ENCODE assay signal across 8 cellular contexts in the genomic region with DNA sequence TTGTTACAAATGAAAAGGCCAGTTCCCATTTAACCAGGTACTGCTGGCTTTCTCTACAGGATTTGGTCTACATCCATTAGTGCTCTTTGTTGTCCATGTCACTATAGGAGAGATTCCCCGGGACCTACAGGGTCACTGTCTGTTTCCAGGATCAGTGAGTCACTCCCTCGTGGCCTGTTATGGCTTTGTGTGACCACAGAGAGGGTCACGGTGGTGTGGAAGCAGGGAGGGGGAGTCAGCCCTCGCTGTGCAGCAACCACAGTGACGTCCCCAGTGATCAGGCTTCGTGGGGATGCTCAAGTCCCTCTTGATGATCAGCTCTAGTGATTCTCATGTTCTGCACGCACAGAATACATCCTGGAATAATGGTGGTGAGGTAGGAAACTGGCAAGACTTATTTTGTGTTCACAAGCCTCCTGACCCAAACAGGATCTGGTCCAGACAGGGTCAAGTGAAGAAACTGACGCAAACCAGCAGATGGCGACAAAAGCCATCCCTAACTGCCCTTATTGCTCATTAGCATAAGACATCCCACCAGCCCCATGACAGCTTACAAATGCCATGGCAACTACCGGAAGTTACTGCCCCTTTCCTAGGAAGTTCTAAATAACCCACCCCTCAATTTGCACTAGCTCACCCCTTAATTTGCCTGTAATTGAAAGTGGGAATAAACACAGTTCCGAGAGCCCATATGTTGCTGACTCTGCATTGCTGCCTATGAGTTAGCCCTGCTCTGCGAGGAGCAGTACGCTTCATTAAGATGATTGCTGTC.
A peak's percentile ranks its signal among the peaks of the same experiment; 100 is the strongest.
DNase-seq lines count a peak whose midpoint lies in the region; ATAC-seq, FAIRE-seq and TF ChIP-seq lines count a peak whose summit lies in the region.

No MANE protein-coding gene starts in this region.

- H3K4me2 ChIP-seq in GM12878 (ENCODE audit: control insufficient read depth, insufficient read depth) (no peak overlapping the region), HepG2 (ENCODE audit: low read depth, low read length) (no peak overlapping the region)

- H3K9ac ChIP-seq in GM12878 (ENCODE audit: control insufficient read depth, insufficient read depth, low read length) (no peak overlapping the region), HepG2 (ENCODE audit: insufficient read depth, low read depth, low read length) (no peak overlapping the region)

- ATAC-seq in GM21786 (IDR thresholded peaks at IDR 0.05; ENCODE audit: unreplicated experiment) (peak; percentile 61), GM12878 (peak; percentile 89), HepG2 (peak; percentile 92), HG03135 (IDR thresholded peaks at IDR 0.05; ENCODE audit: unreplicated experiment) (no peak)

- H3K36me3 ChIP-seq in GM12878 (ENCODE audit: control insufficient read depth in 2 of 2, insufficient read depth in 2 of 2, low read length in 1 of 2), result no peaks in the 10 kb centered on the region
- H3K36me3 ChIP-seq in HepG2 (replicated peaks in 1 of 2; ENCODE audit: control insufficient read depth in 1 of 2, insufficient read depth in 2 of 2, low read length in 2 of 2), result no peaks in the 10 kb centered on the region; a peak in 1 of 5 replicates

- RAD21 ChIA-PET in GM12878 (lab: Charles Lee; ENCODE audit: unreplicated experiment), result no interaction called here

- BruUV-seq in GM12878 (replicated peaks; lab: Mats Ljungman, UMichigan) (no TSS peak), HepG2 (replicated peaks; lab: Mats Ljungman, UMichigan) (no TSS peak)

- no peaks in the 10 kb centered on the region for H4K20me1 ChIP-seq in GM12878 (ENCODE audit: control insufficient read depth, insufficient read depth)
- no peaks in the 10 kb centered on the region for H4K20me1 ChIP-seq in HepG2 (ENCODE audit: insufficient read depth, low read length)

- H3K27ac ChIP-seq in GM12878 (ENCODE audit: control insufficient read depth, insufficient read depth), result no peak overlapping the region
- H3K27ac ChIP-seq in HepG2 (ENCODE audit: extremely low read length, insufficient read depth, low read length), result no peak overlapping the region

- no peak for TF ChIP-seq EP300 in GM12878 (IDR thresholded peaks at IDR 0.05; ENCODE audit: borderline replicate concordance in 1 of 2, control insufficient read depth in 1 of 2, low read depth in 2 of 2, low read length in 2 of 2)
- TF ChIP-seq EP300 in HepG2 (IDR thresholded peaks at IDR 0.05; ENCODE audit: low read depth in 2 of 2, low read length in 2 of 2), result no peak
- no peak for TF ChIP-seq EP300 in HepG2 (CRISPR knock-in tag; IDR thresholded peaks at IDR 0.05; ENCODE audit: borderline replicate concordance)

- no peaks in the 10 kb centered on the region for H3K79me2 ChIP-seq in GM12878 (ENCODE audit: control insufficient read depth, insufficient read depth, low read length)
- no peaks in the 10 kb centered on the region for H3K79me2 ChIP-seq in HepG2 (ENCODE audit: insufficient read depth, low read length)

- H3K4me3 ChIP-seq in GM12878 (no peak overlapping the region), HepG2 (replicated peaks in 1 of 3; ENCODE audit: insufficient read depth in 1 of 3, low read depth in 2 of 3, low read length in 3 of 3) (no peak overlapping the region)

- H3K27me3 ChIP-seq in GM12878 (replicated peaks in 1 of 2; ENCODE audit: control insufficient read depth in 2 of 2, insufficient read depth in 2 of 2, low read length in 1 of 2), result no peaks in the 10 kb centered on the region
- H3K27me3 ChIP-seq in HepG2 (ENCODE audit: control insufficient read depth in 1 of 2, insufficient read depth in 2 of 2, low read length in 2 of 2), result no peaks in the 10 kb centered on the region

- SMC1A ChIA-PET in GM12878 (lab: Charles Lee; ENCODE audit: uncharacterized antibody, unreplicated experiment), result interaction anchor here (0.6 kb wide), 1 partner anchor 368 kb away, joined by 3 read pairs; no protein-coding TSS in a partner anchor

- peak; percentile 25; the same call in 1 of the 2 replicates for TF ChIP-seq RAD21 in GM12878 (IDR thresholded peaks at IDR 0.05; ENCODE audit: insufficient read depth, low read depth, low read length)
- TF ChIP-seq RAD21 in HepG2 (CRISPR knock-in tag; IDR thresholded peaks at IDR 0.05), result peak; percentile 37; the same call in 1 of the 2 replicates

- FAIRE-seq in GM12878 (lab: Jason Lieb, UNC), result peak; percentile 89
- FAIRE-seq in HepG2 (lab: Jason Lieb, UNC), result peak; percentile 85

- in situ Hi-C loops in GM12878 (cut with MboI) (no loop called here), HepG2 (cut with HindIII; ENCODE audit: extremely low pct_ligation_motif_present, low pct_unique_long_range_greater_than_20kb) (no loop called here)

- POLR2A ChIA-PET in GM12878 (lab: Charles Lee) (no interaction called here), HepG2 (lab: Yijun Ruan, JAX) (no interaction called here)

- no peak overlapping the region for H2AFZ ChIP-seq in GM12878 (ENCODE audit: control insufficient read depth, low read depth, low read length)
- H2AFZ ChIP-seq in HepG2 (ENCODE audit: low read length), result no peak overlapping the region

- 43% methylated on average over 13 of the region's 13 CpGs for WGBS in GM12878 (ENCODE audit: insufficient coverage, insufficient replicate concordance, low lambda C conversion rate, missing lambda C conversion rate)
- WGBS in HepG2 (ENCODE audit: low lambda C conversion rate), result 71% methylated on average over 10 of the region's 13 CpGs

- TF ChIP-seq POLR2A in GM12878 (IDR thresholded peaks at IDR 0.05; ENCODE audit: low read depth, low read length), result no peak
- TF ChIP-seq POLR2A in HepG2 (IDR thresholded peaks at IDR 0.05; ENCODE audit: insufficient read depth in 1 of 2, low read depth in 2 of 2, low read length in 2 of 2), result no peak

- H3K9me3 ChIP-seq in GM12878 (replicated peaks; ENCODE audit: control insufficient read depth, insufficient read depth, low read length), result no peaks in the 10 kb centered on the region
- H3K9me3 ChIP-seq in HepG2 (ENCODE audit: low read length), result no peaks in the 10 kb centered on the region

- TF ChIP-seq CTCF in GM12878 (IDR thresholded peaks at IDR 0.05 in 2 of 3, conservative IDR thresholded peaks at IDR 0.05 in 1 of 3; ENCODE audit: control insufficient read depth in 2 of 3, extremely low read depth in 1 of 3, insufficient read depth in 1 of 3, low read depth in 3 of 3, low read length in 3 of 3), result peak; percentile 34 to 53 (median 37); a peak in 5 of 6 replicates
- TF ChIP-seq CTCF in HepG2 (CRISPR knock-in tag; IDR thresholded peaks at IDR 0.05), result peak; percentile 66

- DNase-seq in NCI-H345 (lab: John Stamatoyannopoulos, UW) (peak; percentile 14), NCI-H345 treated with DMSO at 0.1 percent for 48 hours (lab: John Stamatoyannopoulos, UW; ENCODE audit: unreplicated experiment) (no peak), NCI-H460 (ENCODE audit: extremely low read depth, low read depth) (peak; percentile 72), GM12878 (ENCODE audit: low read depth, low spot score) (no peak), HepG2 (ENCODE audit: low spot score) (peak; percentile 57)
- DNase-seq in stimulated activated naive CD4-positive, alpha-beta T cell (lab: John Stamatoyannopoulos, UW), result no peak

- H3K4me1 ChIP-seq in GM12878 (ENCODE audit: control insufficient read depth, insufficient read depth, low read length) (no peaks in the 10 kb centered on the region), HepG2 (ENCODE audit: insufficient read depth, low read length) (0 out of 2 replicates have a peak, but pooled peaks cover 6% of the 10 kb centered on the region)

- intact Hi-C loops in GM12878 (cut with micrococcal nuclease; ENCODE audit: unreplicated experiment), result no loop called here
- intact Hi-C loops in HepG2 (cut with micrococcal nuclease; ENCODE audit: unreplicated experiment), result loop anchor here (2.0 kb wide), 2 partner anchors 34 to 82 kb away; no protein-coding TSS in a partner anchor

- CTCF ChIA-PET in GM12878 (lab: Yijun Ruan, JAX) (no interaction called here), HepG2 (lab: Yijun Ruan, JAX; ENCODE audit: low intra/inter-chr PET ratio, low total read pairs) (no interaction called here)

TF ChIP-seq in GM12878, 131 proteins besides CTCF, POLR2A, EP300 and RAD21:
- TF ChIP-seq ZNF622 (IDR thresholded peaks at IDR 0.05) (no peak), MYB (IDR thresholded peaks at IDR 0.05; ENCODE audit: borderline replicate concordance, low read depth, low read length) (no peak), HDAC2 (IDR thresholded peaks at IDR 0.05) (no peak), POU2F2 (IDR thresholded peaks at IDR 0.05; ENCODE audit: borderline replicate concordance, low read depth, low read length) (peak; percentile 36; the same call in 1 of the 3 replicates), TCF3 (IDR thresholded peaks at IDR 0.05; ENCODE audit: borderline replicate concordance, insufficient read depth, low read depth, low read length) (no peak)
TF ChIP-seq in GM12878: peak in this region for 1.

TF ChIP-seq in HepG2, 621 proteins besides CTCF, POLR2A, EP300 and RAD21 (continues in another document):
- TF ChIP-seq, protein P1, sequence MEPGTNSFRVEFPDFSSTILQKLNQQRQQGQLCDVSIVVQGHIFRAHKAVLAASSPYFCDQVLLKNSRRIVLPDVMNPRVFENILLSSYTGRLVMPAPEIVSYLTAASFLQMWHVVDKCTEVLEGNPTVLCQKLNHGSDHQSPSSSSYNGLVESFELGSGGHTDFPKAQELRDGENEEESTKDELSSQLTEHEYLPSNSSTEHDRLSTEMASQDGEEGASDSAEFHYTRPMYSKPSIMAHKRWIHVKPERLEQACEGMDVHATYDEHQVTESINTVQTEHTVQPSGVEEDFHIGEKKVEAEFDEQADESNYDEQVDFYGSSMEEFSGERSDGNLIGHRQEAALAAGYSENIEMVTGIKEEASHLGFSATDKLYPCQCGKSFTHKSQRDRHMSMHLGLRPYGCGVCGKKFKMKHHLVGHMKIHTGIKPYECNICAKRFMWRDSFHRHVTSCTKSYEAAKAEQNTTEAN (CRISPR knock-in tag; conservative IDR thresholded peaks at IDR 0.05), result no peak
- TF ChIP-seq ZMAT3 (CRISPR knock-in tag; conservative IDR thresholded peaks at IDR 0.05) (no peak), TCF7L2 (IDR thresholded peaks at IDR 0.05; ENCODE audit: low read depth, low read length) (no peak), ZNF772 (CRISPR knock-in tag; IDR thresholded peaks at IDR 0.05) (no peak), ZNF232 (CRISPR knock-in tag; IDR thresholded peaks at IDR 0.05; ENCODE audit: borderline replicate concordance) (no peak), POGZ (CRISPR knock-in tag; IDR thresholded peaks at IDR 0.05) (no peak), CBX2 (IDR thresholded peaks at IDR 0.05; ENCODE audit: low read depth, low read length) (no peak), CBX2 (CRISPR knock-in tag; IDR thresholded peaks at IDR 0.05; ENCODE audit: low read depth) (no peak), IRX3 (CRISPR knock-in tag; IDR thresholded peaks at IDR 0.05; ENCODE audit: borderline replicate concordance, low read depth) (no peak)
- TF ChIP-seq, protein P2, sequence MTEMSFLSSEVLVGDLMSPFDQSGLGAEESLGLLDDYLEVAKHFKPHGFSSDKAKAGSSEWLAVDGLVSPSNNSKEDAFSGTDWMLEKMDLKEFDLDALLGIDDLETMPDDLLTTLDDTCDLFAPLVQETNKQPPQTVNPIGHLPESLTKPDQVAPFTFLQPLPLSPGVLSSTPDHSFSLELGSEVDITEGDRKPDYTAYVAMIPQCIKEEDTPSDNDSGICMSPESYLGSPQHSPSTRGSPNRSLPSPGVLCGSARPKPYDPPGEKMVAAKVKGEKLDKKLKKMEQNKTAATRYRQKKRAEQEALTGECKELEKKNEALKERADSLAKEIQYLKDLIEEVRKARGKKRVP (CRISPR knock-in tag; IDR thresholded peaks at IDR 0.05), result no peak

Comparison
In these comparisons a context has a peak if more than half of its experiments do, and no peak if none do; other contexts are left out.
1. DNase-seq: peak in NCI-H345 (single experiment), NCI-H460 (single experiment) and HepG2 (single experiment); none in NCI-H345 treated with DMSO at 0.1 percent for 48 hours (single experiment), GM12878 (single experiment) and stimulated activated naive CD4-positive, alpha-beta T cell (0 of 6).